Comparison of ENCODE assay signal across 29 cellular contexts in genomic region chr18:35535297-35535696, GRCh38.
"Had no signal": no experiment of that assay in that cellular context is flagged by ENCODE, and none has a peak within 500 bp of the region (broad histone marks: within the 10 kb centered on the region; RNA-seq: fewer than 3 reads in every experiment).

No MANE protein-coding gene starts in this region.

- H3K4me3 Mint-ChIP-seq: activated CD4-positive, alpha-beta memory T cell treated with anti-CD3 and anti-CD28 coated beads, Interleukin-2, amount 10 ng/mL, durations not matched to agents 7 days and 5 days; activated CD4-positive, alpha-beta T cell treated with anti-CD3 and anti-CD28 coated beads, Interleukin-2, amount 10 ng/mL, durations not matched to agents 7 days and 5 days; activated naive CD4-positive, alpha-beta T cell treated with anti-CD3 and anti-CD28 coated beads, Interleukin-2, amount 10 ng/mL, durations not matched to agents 7 days and 5 days; activated naive CD8-positive, alpha-beta T cell treated with anti-CD3 and anti-CD28 coated beads, Interleukin-2, amount 10 ng/mL, durations not matched to agents 7 days and 5 days; activated T-cell treated with anti-CD3 and anti-CD28 coated beads, Interleukin-2, amount 50 U/mL, for 24 hours; activated T-cell treated with anti-CD3 and anti-CD28 coated beads, Interleukin-2, amount 50 U/mL, for 72 hours; brain; dendritic cell treated with granulocyte-macrophage colony-stimulating factor and Interleukin-4, amounts not matched to agents 40 ng/mL and 50 ng/mL, for 4 days; WTC11 had no signal

- H3K4me3 ChIP-seq: ascending aorta, breast epithelium, cardiac muscle cell, coronary artery, dorsolateral prefrontal cortex, esophagus muscularis mucosa, gastroesophageal sphincter, heart right ventricle had no signal

- H3K9me3 Mint-ChIP-seq: activated CD4-positive, alpha-beta memory T cell treated with anti-CD3 and anti-CD28 coated beads, Interleukin-2, amount 10 ng/mL, durations not matched to agents 7 days and 5 days; activated naive CD4-positive, alpha-beta T cell treated with anti-CD3 and anti-CD28 coated beads, Interleukin-2, amount 10 ng/mL, durations not matched to agents 7 days and 5 days had no signal

- H3K27ac ChIP-seq: ascending aorta, breast epithelium, cardiac muscle cell, coronary artery, dorsolateral prefrontal cortex, esophagus muscularis mucosa, gastroesophageal sphincter, heart right ventricle had no signal

- H3K27me3 ChIP-seq: ascending aorta, breast epithelium, cardiac muscle cell, esophagus muscularis mucosa, gastroesophageal sphincter, heart right ventricle had no signal

- H3K4me1 ChIP-seq: ascending aorta, breast epithelium, esophagus muscularis mucosa, gastroesophageal sphincter, heart right ventricle had no signal

- ATAC-seq: activated naive CD4-positive, alpha-beta T cell treated with anti-CD3 and anti-CD28 coated beads, Interleukin-2, amount 50 U/mL, for 72 hours; activated T-cell treated with anti-CD3 and anti-CD28 coated beads, Interleukin-2, amount 50 U/mL, for 72 hours; gastroesophageal sphincter; heart right ventricle; WTC11 had no signal

- H3K4me1 Mint-ChIP-seq: activated CD4-positive, alpha-beta memory T cell treated with anti-CD3 and anti-CD28 coated beads, Interleukin-2, amount 10 ng/mL, durations not matched to agents 7 days and 5 days; activated CD4-positive, alpha-beta T cell treated with anti-CD3 and anti-CD28 coated beads, Interleukin-2, amount 10 ng/mL, durations not matched to agents 7 days and 5 days; activated naive CD4-positive, alpha-beta T cell treated with anti-CD3 and anti-CD28 coated beads, Interleukin-2, amount 10 ng/mL, durations not matched to agents 7 days and 5 days; activated naive CD8-positive, alpha-beta T cell treated with anti-CD3 and anti-CD28 coated beads, Interleukin-2, amount 10 ng/mL, durations not matched to agents 7 days and 5 days; brain; WTC11 had no signal

- H3K36me3 Mint-ChIP-seq: activated naive CD4-positive, alpha-beta T cell treated with anti-CD3 and anti-CD28 coated beads, Interleukin-2, amount 10 ng/mL, durations not matched to agents 7 days and 5 days; activated naive CD8-positive, alpha-beta T cell treated with anti-CD3 and anti-CD28 coated beads, Interleukin-2, amount 10 ng/mL, durations not matched to agents 7 days and 5 days; brain had no signal

- H3K36me3 ChIP-seq: ascending aorta, breast epithelium, cardiac muscle cell, esophagus muscularis mucosa, gastroesophageal sphincter, heart right ventricle had no signal

- H3K27ac Mint-ChIP-seq: activated CD4-positive, alpha-beta memory T cell treated with anti-CD3 and anti-CD28 coated beads, Interleukin-2, amount 10 ng/mL, durations not matched to agents 7 days and 5 days; activated CD4-positive, alpha-beta T cell treated with anti-CD3 and anti-CD28 coated beads, Interleukin-2, amount 10 ng/mL, durations not matched to agents 7 days and 5 days; activated naive CD4-positive, alpha-beta T cell treated with anti-CD3 and anti-CD28 coated beads, Interleukin-2, amount 10 ng/mL, durations not matched to agents 7 days and 5 days; activated naive CD4-positive, alpha-beta T cell treated with anti-CD3 and anti-CD28 coated beads, Interleukin-2, amount 50 U/mL, for 72 hours; activated naive CD8-positive, alpha-beta T cell treated with anti-CD3 and anti-CD28 coated beads, Interleukin-2, amount 10 ng/mL, durations not matched to agents 7 days and 5 days; activated T-cell treated with anti-CD3 and anti-CD28 coated beads, Interleukin-2, amount 50 U/mL, for 24 hours; activated T-cell treated with anti-CD3 and anti-CD28 coated beads, Interleukin-2, amount 50 U/mL, for 72 hours; brain; dendritic cell treated with granulocyte-macrophage colony-stimulating factor and Interleukin-4, amounts not matched to agents 40 ng/mL and 50 ng/mL, for 4 days; WTC11 had no signal

- DNase-seq: activated CD4-positive, alpha-beta memory T cell treated with anti-CD3 and anti-CD28 coated beads, Interleukin-2, amount 10 ng/mL, durations not matched to agents 7 days and 5 days; activated CD4-positive, alpha-beta T cell treated with anti-CD3 and anti-CD28 coated beads for 1 hour; activated CD4-positive, alpha-beta T cell treated with anti-CD3 and anti-CD28 coated beads for 4 hours; activated CD4-positive, alpha-beta T cell treated with anti-CD3 and anti-CD28 coated beads, Interleukin-2, amount 10 ng/mL, durations not matched to agents 7 days and 5 days; activated CD4-positive, alpha-beta T cell treated with anti-CD3 and anti-CD28 coated beads, Interleukin-2, amount 50 U/mL, for 4 hours; activated CD8-positive, alpha-beta memory T cell treated with anti-CD3 and anti-CD28 coated beads, Interleukin-2, amount 50 U/mL, for 48 hours; activated gamma-delta T cell; activated naive CD4-positive, alpha-beta T cell; activated naive CD4-positive, alpha-beta T cell treated with anti-CD3 and anti-CD28 coated beads, Interleukin-2, amount 10 ng/mL, durations not matched to agents 7 days and 5 days; activated naive CD8-positive, alpha-beta T cell treated with anti-CD3 and anti-CD28 coated beads, Interleukin-2, amount 10 ng/mL, durations not matched to agents 7 days and 5 days; activated T-cell treated with anti-CD3 and anti-CD28 coated beads for 4 hours; activated T-cell treated with anti-CD3 and anti-CD28 coated beads, Interleukin-2, amount 50 U/mL, for 24 hours; activated T-cell treated with anti-CD3 and anti-CD28 coated beads, Interleukin-2, amount 50 U/mL, for 72 hours; central memory CD4-positive, alpha-beta T cell; dorsolateral prefrontal cortex; effector memory CD4-positive, alpha-beta T cell; erythroblast; foreskin melanocyte; heart right ventricle had no signal
